In the genomic region with DNA sequence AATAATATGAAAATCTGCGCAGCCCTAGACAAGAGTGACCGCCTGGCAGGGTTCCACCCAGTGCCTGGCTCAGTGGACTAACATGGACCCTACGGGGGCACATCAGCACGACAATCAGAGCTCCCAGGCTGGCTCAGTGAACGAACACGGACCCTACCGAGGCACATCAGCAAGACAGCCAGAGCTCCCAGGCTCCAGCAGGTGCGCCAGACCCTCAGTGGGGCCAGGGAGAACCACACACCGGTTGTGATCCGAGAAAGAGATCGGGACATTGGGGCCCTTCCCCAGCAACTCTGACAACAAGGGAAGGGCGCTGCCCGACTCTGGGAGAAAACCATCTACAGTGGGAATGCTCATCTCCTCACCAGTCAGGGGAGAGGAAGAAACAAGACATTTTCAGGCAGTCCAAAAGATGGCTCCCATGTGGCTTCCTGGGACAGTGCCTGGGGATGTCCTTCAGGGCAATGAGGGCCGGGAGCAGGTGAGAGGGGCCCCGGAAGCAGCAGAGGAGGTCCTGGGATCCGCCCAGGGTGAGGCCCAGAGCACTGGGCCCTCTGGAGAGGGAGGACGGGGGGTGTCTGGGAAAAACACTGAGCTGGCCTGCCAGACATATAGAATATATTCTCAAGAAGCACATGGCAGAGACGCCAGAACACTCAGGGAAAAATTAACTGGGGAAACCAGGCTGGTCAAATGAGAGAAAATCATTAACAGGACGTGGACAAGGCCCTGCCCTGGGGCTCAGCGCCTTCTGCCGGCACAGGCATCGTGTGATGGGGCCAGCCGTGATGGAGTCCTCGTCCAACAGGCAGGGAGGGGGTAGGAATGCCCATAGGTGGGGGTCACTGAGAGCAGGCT, we compare ENCODE assay signal across 1 cellular context.
TF ChIP-seq lines count a peak whose summit lies in the region.

No MANE protein-coding gene starts in this region.

TF ChIP-seq in HepG2, 621 proteins besides CTCF, POLR2A, EP300 and RAD21 (continued from another document and continues in another):
- TF ChIP-seq, protein P1, sequence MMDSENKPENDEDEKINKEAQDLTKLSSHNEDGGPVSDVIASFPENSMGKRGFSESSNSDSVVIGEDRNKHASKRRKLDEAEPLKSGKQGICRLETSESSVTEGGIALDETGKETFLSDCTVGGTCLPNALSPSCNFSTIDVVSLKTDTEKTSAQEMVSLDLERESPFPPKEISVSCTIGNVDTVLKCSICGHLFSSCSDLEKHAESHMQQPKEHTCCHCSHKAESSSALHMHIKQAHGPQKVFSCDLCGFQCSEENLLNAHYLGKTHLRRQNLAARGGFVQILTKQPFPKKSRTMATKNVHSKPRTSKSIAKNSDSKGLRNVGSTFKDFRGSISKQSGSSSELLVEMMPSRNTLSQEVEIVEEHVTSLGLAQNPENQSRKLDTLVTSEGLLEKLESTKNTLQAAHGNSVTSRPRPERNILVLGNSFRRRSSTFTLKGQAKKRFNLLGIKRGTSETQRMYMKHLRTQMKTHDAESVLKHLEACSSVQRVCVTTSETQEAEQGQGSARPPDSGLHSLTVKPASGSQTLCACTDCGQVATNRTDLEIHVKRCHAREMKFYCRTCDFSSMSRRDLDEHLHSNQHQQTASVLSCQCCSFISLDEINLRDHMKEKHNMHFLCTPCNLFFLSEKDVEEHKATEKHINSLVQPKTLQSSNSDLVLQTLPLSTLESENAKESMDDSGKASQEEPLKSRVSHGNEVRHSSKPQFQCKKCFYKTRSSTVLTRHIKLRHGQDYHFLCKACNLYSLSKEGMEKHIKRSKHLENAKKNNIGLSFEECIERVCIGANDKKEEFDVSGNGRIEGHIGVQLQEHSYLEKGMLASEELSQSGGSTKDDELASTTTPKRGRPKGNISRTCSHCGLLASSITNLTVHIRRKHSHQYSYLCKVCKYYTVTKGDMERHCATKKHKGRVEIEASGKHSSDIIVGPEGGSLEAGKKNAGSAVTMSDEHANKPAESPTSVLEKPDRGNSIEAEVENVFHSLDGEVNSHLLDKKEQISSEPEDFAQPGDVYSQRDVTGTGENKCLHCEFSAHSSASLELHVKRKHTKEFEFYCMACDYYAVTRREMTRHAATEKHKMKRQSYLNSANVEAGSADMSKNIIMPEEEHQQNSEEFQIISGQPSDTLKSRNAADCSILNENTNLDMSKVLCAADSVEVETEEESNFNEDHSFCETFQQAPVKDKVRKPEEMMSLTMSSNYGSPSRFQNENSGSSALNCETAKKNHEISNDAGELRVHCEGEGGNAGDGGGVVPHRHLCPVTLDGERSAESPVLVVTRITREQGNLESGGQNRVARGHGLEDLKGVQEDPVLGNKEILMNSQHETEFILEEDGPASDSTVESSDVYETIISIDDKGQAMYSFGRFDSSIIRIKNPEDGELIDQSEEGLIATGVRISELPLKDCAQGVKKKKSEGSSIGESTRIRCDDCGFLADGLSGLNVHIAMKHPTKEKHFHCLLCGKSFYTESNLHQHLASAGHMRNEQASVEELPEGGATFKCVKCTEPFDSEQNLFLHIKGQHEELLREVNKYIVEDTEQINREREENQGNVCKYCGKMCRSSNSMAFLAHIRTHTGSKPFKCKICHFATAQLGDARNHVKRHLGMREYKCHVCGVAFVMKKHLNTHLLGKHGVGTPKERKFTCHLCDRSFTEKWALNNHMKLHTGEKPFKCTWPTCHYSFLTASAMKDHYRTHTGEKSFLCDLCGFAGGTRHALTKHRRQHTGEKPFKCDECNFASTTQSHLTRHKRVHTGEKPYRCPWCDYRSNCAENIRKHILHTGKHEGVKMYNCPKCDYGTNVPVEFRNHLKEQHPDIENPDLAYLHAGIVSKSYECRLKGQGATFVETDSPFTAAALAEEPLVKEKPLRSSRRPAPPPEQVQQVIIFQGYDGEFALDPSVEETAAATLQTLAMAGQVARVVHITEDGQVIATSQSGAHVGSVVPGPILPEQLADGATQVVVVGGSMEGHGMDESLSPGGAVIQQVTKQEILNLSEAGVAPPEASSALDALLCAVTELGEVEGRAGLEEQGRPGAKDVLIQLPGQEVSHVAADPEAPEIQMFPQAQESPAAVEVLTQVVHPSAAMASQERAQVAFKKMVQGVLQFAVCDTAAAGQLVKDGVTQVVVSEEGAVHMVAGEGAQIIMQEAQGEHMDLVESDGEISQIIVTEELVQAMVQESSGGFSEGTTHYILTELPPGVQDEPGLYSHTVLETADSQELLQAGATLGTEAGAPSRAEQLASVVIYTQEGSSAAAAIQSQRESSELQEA (CRISPR knock-in tag; IDR thresholded peaks at IDR 0.05; ENCODE audit: not compliant biosample characterization): no peak
- peak; percentile 52; the same call in 1 of the 2 replicates for TF ChIP-seq YEATS4 (CRISPR knock-in tag; IDR thresholded peaks at IDR 0.05; ENCODE audit: borderline replicate concordance)
- no peak for TF ChIP-seq ZNF549 (CRISPR knock-in tag; IDR thresholded peaks at IDR 0.05)
- no peak for TF ChIP-seq ZNF570 (CRISPR knock-in tag; IDR thresholded peaks at IDR 0.05; ENCODE audit: borderline replicate concordance)
- TF ChIP-seq, protein P2, sequence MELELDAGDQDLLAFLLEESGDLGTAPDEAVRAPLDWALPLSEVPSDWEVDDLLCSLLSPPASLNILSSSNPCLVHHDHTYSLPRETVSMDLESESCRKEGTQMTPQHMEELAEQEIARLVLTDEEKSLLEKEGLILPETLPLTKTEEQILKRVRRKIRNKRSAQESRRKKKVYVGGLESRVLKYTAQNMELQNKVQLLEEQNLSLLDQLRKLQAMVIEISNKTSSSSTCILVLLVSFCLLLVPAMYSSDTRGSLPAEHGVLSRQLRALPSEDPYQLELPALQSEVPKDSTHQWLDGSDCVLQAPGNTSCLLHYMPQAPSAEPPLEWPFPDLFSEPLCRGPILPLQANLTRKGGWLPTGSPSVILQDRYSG (CRISPR knock-in tag; IDR thresholded peaks at IDR 0.05): no peak
- TF ChIP-seq MLLT10 (CRISPR knock-in tag; IDR thresholded peaks at IDR 0.05): no peak
- TF ChIP-seq, protein P3, sequence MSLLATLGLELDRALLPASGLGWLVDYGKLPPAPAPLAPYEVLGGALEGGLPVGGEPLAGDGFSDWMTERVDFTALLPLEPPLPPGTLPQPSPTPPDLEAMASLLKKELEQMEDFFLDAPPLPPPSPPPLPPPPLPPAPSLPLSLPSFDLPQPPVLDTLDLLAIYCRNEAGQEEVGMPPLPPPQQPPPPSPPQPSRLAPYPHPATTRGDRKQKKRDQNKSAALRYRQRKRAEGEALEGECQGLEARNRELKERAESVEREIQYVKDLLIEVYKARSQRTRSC (CRISPR knock-in tag; IDR thresholded peaks at IDR 0.05; ENCODE audit: low read depth): no peak
- peak; percentile 66; the same call in 1 of the 2 replicates for TF ChIP-seq TARDBP (CRISPR knock-in tag; IDR thresholded peaks at IDR 0.05)
- TF ChIP-seq FOXC1 (CRISPR knock-in tag; IDR thresholded peaks at IDR 0.05; ENCODE audit: borderline replicate concordance): no peak
- no peak for TF ChIP-seq ZNF598 (CRISPR knock-in tag; IDR thresholded peaks at IDR 0.05; ENCODE audit: borderline replicate concordance)
- TF ChIP-seq, protein P4, sequence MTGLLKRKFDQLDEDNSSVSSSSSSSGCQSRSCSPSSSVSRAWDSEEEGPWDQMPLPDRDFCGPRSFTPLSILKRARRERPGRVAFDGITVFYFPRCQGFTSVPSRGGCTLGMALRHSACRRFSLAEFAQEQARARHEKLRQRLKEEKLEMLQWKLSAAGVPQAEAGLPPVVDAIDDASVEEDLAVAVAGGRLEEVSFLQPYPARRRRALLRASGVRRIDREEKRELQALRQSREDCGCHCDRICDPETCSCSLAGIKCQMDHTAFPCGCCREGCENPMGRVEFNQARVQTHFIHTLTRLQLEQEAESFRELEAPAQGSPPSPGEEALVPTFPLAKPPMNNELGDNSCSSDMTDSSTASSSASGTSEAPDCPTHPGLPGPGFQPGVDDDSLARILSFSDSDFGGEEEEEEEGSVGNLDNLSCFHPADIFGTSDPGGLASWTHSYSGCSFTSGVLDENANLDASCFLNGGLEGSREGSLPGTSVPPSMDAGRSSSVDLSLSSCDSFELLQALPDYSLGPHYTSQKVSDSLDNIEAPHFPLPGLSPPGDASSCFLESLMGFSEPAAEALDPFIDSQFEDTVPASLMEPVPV (CRISPR knock-in tag; IDR thresholded peaks at IDR 0.05): 0 out of 2 replicates have a peak, but pooled peaks have one; percentile 42
- TF ChIP-seq ZNF839 (CRISPR knock-in tag; IDR thresholded peaks at IDR 0.05; ENCODE audit: borderline replicate concordance): no peak
- no peak for TF ChIP-seq NR2F2 (IDR thresholded peaks at IDR 0.05; ENCODE audit: borderline replicate concordance, low read depth)
- TF ChIP-seq, protein P5, sequence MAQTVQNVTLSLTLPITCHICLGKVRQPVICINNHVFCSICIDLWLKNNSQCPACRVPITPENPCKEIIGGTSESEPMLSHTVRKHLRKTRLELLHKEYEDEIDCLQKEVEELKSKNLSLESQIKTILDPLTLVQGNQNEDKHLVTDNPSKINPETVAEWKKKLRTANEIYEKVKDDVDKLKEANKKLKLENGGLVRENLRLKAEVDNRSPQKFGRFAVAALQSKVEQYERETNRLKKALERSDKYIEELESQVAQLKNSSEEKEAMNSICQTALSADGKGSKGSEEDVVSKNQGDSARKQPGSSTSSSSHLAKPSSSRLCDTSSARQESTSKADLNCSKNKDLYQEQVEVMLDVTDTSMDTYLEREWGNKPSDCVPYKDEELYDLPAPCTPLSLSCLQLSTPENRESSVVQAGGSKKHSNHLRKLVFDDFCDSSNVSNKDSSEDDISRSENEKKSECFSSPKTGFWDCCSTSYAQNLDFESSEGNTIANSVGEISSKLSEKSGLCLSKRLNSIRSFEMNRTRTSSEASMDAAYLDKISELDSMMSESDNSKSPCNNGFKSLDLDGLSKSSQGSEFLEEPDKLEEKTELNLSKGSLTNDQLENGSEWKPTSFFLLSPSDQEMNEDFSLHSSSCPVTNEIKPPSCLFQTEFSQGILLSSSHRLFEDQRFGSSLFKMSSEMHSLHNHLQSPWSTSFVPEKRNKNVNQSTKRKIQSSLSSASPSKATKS (CRISPR knock-in tag; IDR thresholded peaks at IDR 0.05): no peak
- TF ChIP-seq ZFP82 (CRISPR knock-in tag; IDR thresholded peaks at IDR 0.05; ENCODE audit: borderline replicate concordance): no peak
- TF ChIP-seq, protein P6, sequence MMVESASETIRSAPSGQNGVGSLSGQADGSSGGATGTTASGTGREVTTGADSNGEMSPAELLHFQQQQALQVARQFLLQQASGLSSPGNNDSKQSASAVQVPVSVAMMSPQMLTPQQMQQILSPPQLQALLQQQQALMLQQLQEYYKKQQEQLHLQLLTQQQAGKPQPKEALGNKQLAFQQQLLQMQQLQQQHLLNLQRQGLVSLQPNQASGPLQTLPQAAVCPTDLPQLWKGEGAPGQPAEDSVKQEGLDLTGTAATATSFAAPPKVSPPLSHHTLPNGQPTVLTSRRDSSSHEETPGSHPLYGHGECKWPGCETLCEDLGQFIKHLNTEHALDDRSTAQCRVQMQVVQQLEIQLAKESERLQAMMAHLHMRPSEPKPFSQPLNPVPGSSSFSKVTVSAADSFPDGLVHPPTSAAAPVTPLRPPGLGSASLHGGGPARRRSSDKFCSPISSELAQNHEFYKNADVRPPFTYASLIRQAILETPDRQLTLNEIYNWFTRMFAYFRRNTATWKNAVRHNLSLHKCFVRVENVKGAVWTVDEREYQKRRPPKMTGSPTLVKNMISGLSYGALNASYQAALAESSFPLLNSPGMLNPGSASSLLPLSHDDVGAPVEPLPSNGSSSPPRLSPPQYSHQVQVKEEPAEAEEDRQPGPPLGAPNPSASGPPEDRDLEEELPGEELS (CRISPR knock-in tag; IDR thresholded peaks at IDR 0.05): 0 out of 2 replicates have a peak, but pooled peaks have one; percentile 8
- peak; percentile 67; the same call in 1 of the 2 replicates for TF ChIP-seq THYN1 (CRISPR knock-in tag; IDR thresholded peaks at IDR 0.05; ENCODE audit: borderline replicate concordance, low read depth)
- TF ChIP-seq, protein P7, sequence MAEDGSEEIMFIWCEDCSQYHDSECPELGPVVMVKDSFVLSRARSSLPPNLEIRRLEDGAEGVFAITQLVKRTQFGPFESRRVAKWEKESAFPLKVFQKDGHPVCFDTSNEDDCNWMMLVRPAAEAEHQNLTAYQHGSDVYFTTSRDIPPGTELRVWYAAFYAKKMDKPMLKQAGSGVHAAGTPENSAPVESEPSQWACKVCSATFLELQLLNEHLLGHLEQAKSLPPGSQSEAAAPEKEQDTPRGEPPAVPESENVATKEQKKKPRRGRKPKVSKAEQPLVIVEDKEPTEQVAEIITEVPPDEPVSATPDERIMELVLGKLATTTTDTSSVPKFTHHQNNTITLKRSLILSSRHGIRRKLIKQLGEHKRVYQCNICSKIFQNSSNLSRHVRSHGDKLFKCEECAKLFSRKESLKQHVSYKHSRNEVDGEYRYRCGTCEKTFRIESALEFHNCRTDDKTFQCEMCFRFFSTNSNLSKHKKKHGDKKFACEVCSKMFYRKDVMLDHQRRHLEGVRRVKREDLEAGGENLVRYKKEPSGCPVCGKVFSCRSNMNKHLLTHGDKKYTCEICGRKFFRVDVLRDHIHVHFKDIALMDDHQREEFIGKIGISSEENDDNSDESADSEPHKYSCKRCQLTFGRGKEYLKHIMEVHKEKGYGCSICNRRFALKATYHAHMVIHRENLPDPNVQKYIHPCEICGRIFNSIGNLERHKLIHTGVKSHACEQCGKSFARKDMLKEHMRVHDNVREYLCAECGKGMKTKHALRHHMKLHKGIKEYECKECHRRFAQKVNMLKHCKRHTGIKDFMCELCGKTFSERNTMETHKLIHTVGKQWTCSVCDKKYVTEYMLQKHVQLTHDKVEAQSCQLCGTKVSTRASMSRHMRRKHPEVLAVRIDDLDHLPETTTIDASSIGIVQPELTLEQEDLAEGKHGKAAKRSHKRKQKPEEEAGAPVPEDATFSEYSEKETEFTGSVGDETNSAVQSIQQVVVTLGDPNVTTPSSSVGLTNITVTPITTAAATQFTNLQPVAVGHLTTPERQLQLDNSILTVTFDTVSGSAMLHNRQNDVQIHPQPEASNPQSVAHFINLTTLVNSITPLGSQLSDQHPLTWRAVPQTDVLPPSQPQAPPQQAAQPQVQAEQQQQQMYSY (CRISPR knock-in tag; IDR thresholded peaks at IDR 0.05): no peak
- TF ChIP-seq FOXO1 (CRISPR knock-in tag; IDR thresholded peaks at IDR 0.05): no peak
- TF ChIP-seq KDM6A (CRISPR knock-in tag; IDR thresholded peaks at IDR 0.05; ENCODE audit: low read depth): no peak
- TF ChIP-seq SATB2 (CRISPR knock-in tag; IDR thresholded peaks at IDR 0.05): no peak
- TF ChIP-seq, protein P8, sequence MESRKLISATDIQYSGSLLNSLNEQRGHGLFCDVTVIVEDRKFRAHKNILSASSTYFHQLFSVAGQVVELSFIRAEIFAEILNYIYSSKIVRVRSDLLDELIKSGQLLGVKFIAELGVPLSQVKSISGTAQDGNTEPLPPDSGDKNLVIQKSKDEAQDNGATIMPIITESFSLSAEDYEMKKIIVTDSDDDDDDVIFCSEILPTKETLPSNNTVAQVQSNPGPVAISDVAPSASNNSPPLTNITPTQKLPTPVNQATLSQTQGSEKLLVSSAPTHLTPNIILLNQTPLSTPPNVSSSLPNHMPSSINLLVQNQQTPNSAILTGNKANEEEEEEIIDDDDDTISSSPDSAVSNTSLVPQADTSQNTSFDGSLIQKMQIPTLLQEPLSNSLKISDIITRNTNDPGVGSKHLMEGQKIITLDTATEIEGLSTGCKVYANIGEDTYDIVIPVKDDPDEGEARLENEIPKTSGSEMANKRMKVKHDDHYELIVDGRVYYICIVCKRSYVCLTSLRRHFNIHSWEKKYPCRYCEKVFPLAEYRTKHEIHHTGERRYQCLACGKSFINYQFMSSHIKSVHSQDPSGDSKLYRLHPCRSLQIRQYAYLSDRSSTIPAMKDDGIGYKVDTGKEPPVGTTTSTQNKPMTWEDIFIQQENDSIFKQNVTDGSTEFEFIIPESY (CRISPR knock-in tag; IDR thresholded peaks at IDR 0.05): no peak
- TF ChIP-seq YEATS2 (CRISPR knock-in tag; IDR thresholded peaks at IDR 0.05; ENCODE audit: borderline replicate concordance): no peak
- TF ChIP-seq MYC (CRISPR knock-in tag; IDR thresholded peaks at IDR 0.05; ENCODE audit: borderline replicate concordance): peak; percentile 23; the same call in 1 of the 2 replicates
- TF ChIP-seq, protein P9, sequence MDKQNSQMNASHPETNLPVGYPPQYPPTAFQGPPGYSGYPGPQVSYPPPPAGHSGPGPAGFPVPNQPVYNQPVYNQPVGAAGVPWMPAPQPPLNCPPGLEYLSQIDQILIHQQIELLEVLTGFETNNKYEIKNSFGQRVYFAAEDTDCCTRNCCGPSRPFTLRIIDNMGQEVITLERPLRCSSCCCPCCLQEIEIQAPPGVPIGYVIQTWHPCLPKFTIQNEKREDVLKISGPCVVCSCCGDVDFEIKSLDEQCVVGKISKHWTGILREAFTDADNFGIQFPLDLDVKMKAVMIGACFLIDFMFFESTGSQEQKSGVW (CRISPR knock-in tag; IDR thresholded peaks at IDR 0.05; ENCODE audit: borderline replicate concordance): no peak
- no peak for TF ChIP-seq SP4 (CRISPR knock-in tag; IDR thresholded peaks at IDR 0.05)
